ENCODE assay signal across 34 cellular contexts in genomic region chr2:32922466-32922865, GRCh38.
"Had no signal": no experiment of that assay in that cellular context is flagged by ENCODE, and none has a peak within 500 bp of the region (broad histone marks: within the 10 kb centered on the region; RNA-seq: fewer than 3 reads in every experiment).

No MANE protein-coding gene starts in this region.

- H3K4me3 Mint-ChIP-seq: activated CD4-positive, alpha-beta T cell treated with anti-CD3 and anti-CD28 coated beads for 36 hours; activated CD4-positive, alpha-beta T cell treated with anti-CD3 and anti-CD28 coated beads, Interleukin-2, amount 10 ng/mL, durations not matched to agents 7 days and 5 days; activated CD8-positive, alpha-beta T cell treated with anti-CD3 and anti-CD28 coated beads, Interleukin-2, amount 10 ng/mL, durations not matched to agents 7 days and 5 days; activated naive CD8-positive, alpha-beta T cell treated with anti-CD3 and anti-CD28 coated beads for 36 hours; activated T-cell treated with anti-CD3 and anti-CD28 coated beads, Interleukin-2, amount 50 U/mL, for 72 hours; activated T-helper 17 cell treated with anti-CD3 and anti-CD28 coated beads, Interleukin-2, amount 50 U/mL, for 72 hours had no signal

- H3K36me3 ChIP-seq: brain microvascular endothelial cell had no signal

- H3K9me3 Mint-ChIP-seq: activated CD4-positive, alpha-beta T cell treated with anti-CD3 and anti-CD28 coated beads, Interleukin-2, amount 10 ng/mL, durations not matched to agents 7 days and 5 days; activated naive CD8-positive, alpha-beta T cell treated with anti-CD3 and anti-CD28 coated beads for 36 hours; activated T-cell treated with anti-CD3 and anti-CD28 coated beads, Interleukin-2, amount 50 U/mL, for 72 hours; activated T-helper 17 cell treated with anti-CD3 and anti-CD28 coated beads, Interleukin-2, amount 50 U/mL, for 72 hours had no signal

- H3K4me3 ChIP-seq: PC-9, SK-N-MC had no signal

- ATAC-seq: activated CD4-positive, alpha-beta T cell treated with anti-CD3 and anti-CD28 coated beads for 36 hours; activated CD4-positive, CD25-positive, alpha-beta regulatory T cell treated with anti-CD3 and anti-CD28 coated beads, Interleukin-2, amount 50 U/mL, for 24 hours; activated CD8-positive, alpha-beta T cell treated with anti-CD3 and anti-CD28 coated beads, Interleukin-2, amount 10 ng/mL, durations not matched to agents 7 days and 5 days; activated T-cell treated with anti-CD3 and anti-CD28 coated beads, Interleukin-2, amount 50 U/mL, for 72 hours; activated T-helper 17 cell treated with anti-CD3 and anti-CD28 coated beads, Interleukin-2, amount 50 U/mL, for 72 hours; Right ventricle myocardium inferior had no signal

- H2AFZ ChIP-seq: PC-9 had no signal

- H3K27me3 ChIP-seq: brain microvascular endothelial cell had no signal

- H3K4me1 Mint-ChIP-seq: activated CD4-positive, alpha-beta T cell treated with anti-CD3 and anti-CD28 coated beads for 36 hours; activated CD4-positive, alpha-beta T cell treated with anti-CD3 and anti-CD28 coated beads, Interleukin-2, amount 10 ng/mL, durations not matched to agents 7 days and 5 days; activated naive CD8-positive, alpha-beta T cell treated with anti-CD3 and anti-CD28 coated beads for 36 hours; activated T-helper 17 cell treated with anti-CD3 and anti-CD28 coated beads, Interleukin-2, amount 50 U/mL, for 72 hours had no signal

- H3K36me3 Mint-ChIP-seq: activated naive CD8-positive, alpha-beta T cell treated with anti-CD3 and anti-CD28 coated beads for 36 hours had no signal

- H3K27ac Mint-ChIP-seq: activated CD4-positive, alpha-beta T cell treated with anti-CD3 and anti-CD28 coated beads for 36 hours; activated CD4-positive, alpha-beta T cell treated with anti-CD3 and anti-CD28 coated beads, Interleukin-2, amount 10 ng/mL, durations not matched to agents 7 days and 5 days; activated CD8-positive, alpha-beta T cell treated with anti-CD3 and anti-CD28 coated beads, Interleukin-2, amount 10 ng/mL, durations not matched to agents 7 days and 5 days; activated naive CD8-positive, alpha-beta T cell treated with anti-CD3 and anti-CD28 coated beads for 36 hours; activated T-cell treated with anti-CD3 and anti-CD28 coated beads, Interleukin-2, amount 50 U/mL, for 72 hours; activated T-helper 17 cell treated with anti-CD3 and anti-CD28 coated beads, Interleukin-2, amount 50 U/mL, for 72 hours had no signal

- DNase-seq: activated CD4-positive, alpha-beta T cell treated with anti-CD3 and anti-CD28 coated beads for 36 hours; activated CD4-positive, alpha-beta T cell treated with anti-CD3 and anti-CD28 coated beads, Interleukin-2, amount 10 ng/mL, durations not matched to agents 7 days and 5 days; activated CD4-positive, alpha-beta T cell treated with anti-CD3 and anti-CD28 coated beads, Interleukin-2, amount 50 U/mL, for 48 hours; activated CD8-positive, alpha-beta memory T cell treated with anti-CD3 and anti-CD28 coated beads, Interleukin-2, amount 50 U/mL, for 48 hours; activated CD8-positive, alpha-beta T cell treated with anti-CD3 and anti-CD28 coated beads, Interleukin-2, amount 10 ng/mL, durations not matched to agents 7 days and 5 days; activated effector memory CD4-positive, alpha-beta T cell treated with anti-CD3 and anti-CD28 coated beads, Interleukin-2, amount 50 U/mL, for 16 hours; activated naive CD4-positive, alpha-beta T cell; activated naive CD4-positive, alpha-beta T cell treated with anti-CD3 and anti-CD28 coated beads, Interleukin-2, amount 50 U/mL, for 16 hours; activated naive CD8-positive, alpha-beta T cell treated with anti-CD3 and anti-CD28 coated beads for 36 hours; activated T-cell treated with anti-CD3 and anti-CD28 coated beads, Interleukin-2, amount 50 U/mL, for 72 hours; amniotic stem cell; aorta; brain microvascular endothelial cell; central memory CD4-positive, alpha-beta T cell; Kasumi-1; KG1; MM.1S; MV-4-11; NCI-H1092; NCI-H146; NCI-H187; NCI-H2029 treated with DMSO at 0.1 percent for 48 hours; NCI-H2107; NCI-H2171; NCI-H510A; NCI-H526; NCI-H748 treated with DMSO at 0.1 percent for 48 hours; NK-92 treated with Interleukin-12 subunit alpha and Interleukin-12 subunit beta, amount 100 ng/mL, for 24 hours; PC-9 had no signal

- H3K27ac ChIP-seq: brain microvascular endothelial cell, PC-9, RWPE1, SK-N-MC had no signal

- H3K4me2 ChIP-seq: PC-9 had no signal
